ENCODE assay signal across 23 cellular contexts in the genomic region with DNA sequence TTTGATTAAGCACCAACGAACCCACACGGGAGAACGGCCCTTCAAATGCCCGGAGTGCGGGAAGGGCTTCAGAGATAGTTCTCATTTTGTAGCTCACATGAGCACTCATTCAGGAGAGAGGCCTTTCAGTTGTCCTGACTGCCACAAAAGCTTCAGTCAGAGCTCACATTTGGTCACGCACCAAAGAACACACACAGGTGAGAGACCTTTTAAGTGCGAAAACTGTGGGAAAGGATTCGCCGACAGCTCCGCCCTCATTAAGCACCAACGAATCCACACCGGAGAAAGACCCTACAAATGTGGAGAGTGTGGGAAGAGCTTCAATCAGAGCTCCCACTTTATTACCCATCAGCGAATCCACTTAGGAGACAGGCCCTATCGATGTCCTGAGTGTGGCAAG.
"Had no signal": no experiment of that assay in that cellular context is flagged by ENCODE, and none has a peak within 500 bp of the region (broad histone marks: within the 10 kb centered on the region; RNA-seq: fewer than 3 reads in every experiment).

No MANE protein-coding gene starts in this region.

- H3K36me3 ChIP-seq: cardiac muscle cell, spleen had no signal

- H3K36me3 Mint-ChIP-seq: activated CD4-positive, alpha-beta memory T cell treated with anti-CD3 and anti-CD28 coated beads for 36 hours; activated naive CD4-positive, alpha-beta T cell treated with anti-CD3 and anti-CD28 coated beads, Interleukin-2, amount 50 U/mL, for 24 hours; T-cell had no signal

- H3K4me3 ChIP-seq: body of pancreas, cardiac muscle cell, pancreas, psoas muscle, right atrium auricular region, spleen, tibial artery had no signal

- H3K27me3 Mint-ChIP-seq: activated CD4-positive, alpha-beta memory T cell treated with anti-CD3 and anti-CD28 coated beads for 36 hours; activated naive CD4-positive, alpha-beta T cell treated with anti-CD3 and anti-CD28 coated beads, Interleukin-2, amount 50 U/mL, for 24 hours; stimulated activated naive CD8-positive, alpha-beta T cell treated with anti-CD3 and anti-CD28 coated beads, Interleukin-15, Interleukin-2, amounts not matched to agents 100 ng/mL and 50 ng/mL, for 24 hours; T-cell had no signal

- DNase-seq: activated CD4-positive, alpha-beta memory T cell treated with anti-CD3 and anti-CD28 coated beads for 36 hours; activated CD4-positive, alpha-beta T cell treated with anti-CD3 and anti-CD28 coated beads for 4 hours; activated gamma-delta T cell treated with Interleukin-2 at 50 U/mL for 16 hours; activated T-cell treated with anti-CD3 and anti-CD28 coated beads for 4 hours; anterior cingulate cortex; body of pancreas; effector CD4-positive, alpha-beta T cell; erythroblast; foreskin fibroblast; hippocampal formation; pancreas; psoas muscle; spleen; stimulated activated CD4-positive, alpha-beta T cell treated with anti-CD3 and anti-CD28 coated beads, Interleukin-4, amount 100 ng/mL, for 4 hours; substantia nigra; T-cell; T-helper 9 cell; tibial artery had no signal

- H3K27ac Mint-ChIP-seq: activated CD4-positive, alpha-beta memory T cell treated with anti-CD3 and anti-CD28 coated beads for 36 hours; activated naive CD4-positive, alpha-beta T cell treated with anti-CD3 and anti-CD28 coated beads, Interleukin-2, amount 50 U/mL, for 24 hours; stimulated activated naive CD8-positive, alpha-beta T cell treated with anti-CD3 and anti-CD28 coated beads, Interleukin-15, Interleukin-2, amounts not matched to agents 100 ng/mL and 50 ng/mL, for 24 hours; T-cell had no signal

- H3K27me3 ChIP-seq: body of pancreas, cardiac muscle cell, pancreas, right atrium auricular region, spleen, tibial artery had no signal

- H3K9me3 ChIP-seq: body of pancreas, pancreas, psoas muscle, right atrium auricular region, spleen, tibial artery had no signal

- H3K4me3 Mint-ChIP-seq: activated CD4-positive, alpha-beta memory T cell treated with anti-CD3 and anti-CD28 coated beads for 36 hours; activated naive CD4-positive, alpha-beta T cell treated with anti-CD3 and anti-CD28 coated beads, Interleukin-2, amount 50 U/mL, for 24 hours; nephron; stimulated activated naive CD8-positive, alpha-beta T cell treated with anti-CD3 and anti-CD28 coated beads, Interleukin-15, Interleukin-2, amounts not matched to agents 100 ng/mL and 50 ng/mL, for 24 hours; T-cell had no signal

- ATAC-seq: body of pancreas, pancreas, psoas muscle, T-cell had no signal

- H3K27ac ChIP-seq: body of pancreas, cardiac muscle cell, pancreas, right atrium auricular region had no signal

- H3K9me3 Mint-ChIP-seq: activated CD4-positive, alpha-beta memory T cell treated with anti-CD3 and anti-CD28 coated beads for 36 hours; activated naive CD4-positive, alpha-beta T cell treated with anti-CD3 and anti-CD28 coated beads, Interleukin-2, amount 50 U/mL, for 24 hours; nephron; stimulated activated naive CD8-positive, alpha-beta T cell treated with anti-CD3 and anti-CD28 coated beads, Interleukin-15, Interleukin-2, amounts not matched to agents 100 ng/mL and 50 ng/mL, for 24 hours; T-cell had no signal
